31 cellular contexts compared by ENCODE assay signal in genomic region chr15:65333863-65334262, GRCh38. TPM values are rescaled to one million over a fixed set of nuclear protein-coding genes. Genes with fewer than 3 reads are reported as not detected.
DNase-seq lines count a peak whose midpoint lies in the region; ATAC-seq and TF ChIP-seq lines count a peak whose summit lies in the region.
"Had no signal": no experiment of that assay in that cellular context is flagged by ENCODE, and none has a peak within 500 bp of the region (broad histone marks: within the 10 kb centered on the region; RNA-seq: fewer than 3 reads in every experiment).

No MANE protein-coding gene starts in this region.

- H2BK120ac ChIP-seq in neuronal stem cell (ENCODE audit: low read depth, low read length) = peak overlapping the region; percentile 69

- H3K14ac ChIP-seq in neuronal stem cell (ENCODE audit: low read length) = no peak overlapping the region

- intact Hi-C loops in transverse colon (cut with DNase I; ENCODE audit: low total_unique reads) = no loop called here

- no peak overlapping the region for H3K9ac ChIP-seq in neuronal stem cell (ENCODE audit: low read depth, low read length, poor library complexity)

- peak overlapping the region; percentile 86 for H3K18ac ChIP-seq in neuronal stem cell (ENCODE audit: low read length)

- no peak for TF ChIP-seq EP300 in transverse colon (IDR thresholded peaks at IDR 0.05; ENCODE audit: low read depth)

- H2BK12ac ChIP-seq in neuronal stem cell (ENCODE audit: low read length) = no peak overlapping the region

- H3K23ac ChIP-seq in neuronal stem cell (ENCODE audit: low read depth, low read length, poor library complexity) = no peak overlapping the region

- no peak for TF ChIP-seq POLR2A in transverse colon (IDR thresholded peaks at IDR 0.05)

- no peak for ATAC-seq in HG03469 (IDR thresholded peaks at IDR 0.05; ENCODE audit: unreplicated experiment)
- ATAC-seq in GM19467 (IDR thresholded peaks at IDR 0.05; ENCODE audit: unreplicated experiment) = no peak
- ATAC-seq: activated CD4-positive, alpha-beta T cell treated with anti-CD3 and anti-CD28 coated beads for 36 hours; gastrocnemius medialis; left colon had no signal

- H3K4me3 ChIP-seq in neuronal stem cell (ENCODE audit: low read length in 2 of 2) (no peak overlapping the region), transverse colon (no peak overlapping the region), coronary artery (no peak overlapping the region)
- H3K4me3 ChIP-seq: dorsolateral prefrontal cortex, gastrocnemius medialis, sigmoid colon had no signal

- peak overlapping the region; percentile 91 for H3K27ac Mint-ChIP-seq in endothelial cell (ENCODE audit: unreplicated experiment)
- H3K27ac Mint-ChIP-seq: activated CD4-positive, alpha-beta T cell treated with anti-CD3 and anti-CD28 coated beads for 36 hours; activated naive CD4-positive, alpha-beta T cell treated with anti-CD3 and anti-CD28 coated beads, Interleukin-2, amount 50 U/mL, for 24 hours; activated T-helper 2 cell treated with anti-CD3 and anti-CD28 coated beads, Interferon-gamma antibody, Interleukin-2, Interleukin-4, amounts not matched to agents 10 μg/mL and 5 μg/mL and 100 μg/mL, durations not matched to agents 14 hours and 24 hours and 36 hours had no signal

- H3K4me2 ChIP-seq in neuronal stem cell (ENCODE audit: insufficient read depth, low read length, poor library complexity, severe bottlenecking) = no peak overlapping the region

- H3K9me3 Mint-ChIP-seq in endothelial cell (ENCODE audit: unreplicated experiment) = no peaks in the 10 kb centered on the region
- H3K9me3 Mint-ChIP-seq: activated naive CD4-positive, alpha-beta T cell treated with anti-CD3 and anti-CD28 coated beads, Interleukin-2, amount 50 U/mL, for 24 hours; activated T-helper 2 cell treated with anti-CD3 and anti-CD28 coated beads, Interferon-gamma antibody, Interleukin-2, Interleukin-4, amounts not matched to agents 10 μg/mL and 5 μg/mL and 100 μg/mL, durations not matched to agents 14 hours and 24 hours and 36 hours had no signal

- peaks cover 25 to 62% of the 10 kb centered on the region in 2 donors for H3K36me3 ChIP-seq in neuronal stem cell (replicated peaks in 1 of 2; ENCODE audit: control insufficient read depth in 2 of 2, insufficient read depth in 2 of 2, low read length in 2 of 2)
- no peaks in the 10 kb centered on the region for H3K36me3 ChIP-seq in transverse colon
- H3K36me3 ChIP-seq: brain microvascular endothelial cell, gastrocnemius medialis, sigmoid colon had no signal

- in situ Hi-C loops in transverse colon (cut with MboI; ENCODE audit: low pct_ligation_motif_present in 1 of 4, low pct_unique_long_range_greater_than_20kb in 1 of 4, low sequenced_read_pairs in 3 of 4) = no loop called here

- no peaks in the 10 kb centered on the region for H3K9me3 ChIP-seq in neuronal stem cell (replicated peaks in 1 of 2; ENCODE audit: control insufficient read depth in 2 of 2, insufficient read depth in 1 of 2, low read depth in 1 of 2, low read length in 2 of 2)
- H3K9me3 ChIP-seq in transverse colon = no peaks in the 10 kb centered on the region
- H3K9me3 ChIP-seq: gastrocnemius medialis, sigmoid colon had no signal

- no peak overlapping the region for H2AFZ ChIP-seq in neuronal stem cell (ENCODE audit: low read length)

- peaks cover 4% of the 10 kb centered on the region for H3K79me1 ChIP-seq in neuronal stem cell (ENCODE audit: low read depth, low read length)

- peaks cover 24% of the 10 kb centered on the region for H3K27me3 Mint-ChIP-seq in endothelial cell (ENCODE audit: unreplicated experiment)
- H3K27me3 Mint-ChIP-seq: activated naive CD4-positive, alpha-beta T cell treated with anti-CD3 and anti-CD28 coated beads, Interleukin-2, amount 50 U/mL, for 24 hours had no signal

- H3K4me1 ChIP-seq in neuronal stem cell (ENCODE audit: control insufficient read depth in 2 of 2, insufficient read depth in 1 of 2, low read depth in 1 of 2, low read length in 2 of 2) = peaks cover 51 to 58% of the 10 kb centered on the region in 2 donors
- peaks cover 0 to 8% (median 5%) of the 10 kb centered on the region in 4 donors for H3K4me1 ChIP-seq in transverse colon
- H3K4me1 ChIP-seq: gastrocnemius medialis, sigmoid colon had no signal

- H4K8ac ChIP-seq in neuronal stem cell (ENCODE audit: low read depth, low read length) = no peak overlapping the region

- H3K4me1 Mint-ChIP-seq in endothelial cell (ENCODE audit: unreplicated experiment) = peaks cover 40% of the 10 kb centered on the region
- H3K4me1 Mint-ChIP-seq: activated CD4-positive, alpha-beta T cell treated with anti-CD3 and anti-CD28 coated beads for 36 hours; activated naive CD4-positive, alpha-beta T cell treated with anti-CD3 and anti-CD28 coated beads, Interleukin-2, amount 50 U/mL, for 24 hours had no signal

- WGBS in neuronal stem cell (ENCODE audit: extremely low coverage in 2 of 2, insufficient read length in 2 of 2, insufficient replicate concordance in 1 of 2), 2 donors = no CpG with 5 or more reads among the region's 5 CpGs
- 77% methylated on average over 5 of the region's 5 CpGs; no CpG with 5 or more reads in 1 of the 2 donors for WGBS in transverse colon (ENCODE audit: low coverage in 1 of 2), 2 donors

- peak overlapping the region; percentile 72 for H2BK15ac ChIP-seq in neuronal stem cell (ENCODE audit: low read length)

- H2AK5ac ChIP-seq in neuronal stem cell (ENCODE audit: low read depth, low read length) = peak overlapping the region; percentile 23

- H3K27me3 ChIP-seq in neuronal stem cell (ENCODE audit: control insufficient read depth in 3 of 3, insufficient read depth in 3 of 3, low read depth in 1 of 3, low read length in 3 of 3) = peaks cover 0 to 2% (median 0%) of the 10 kb centered on the region in 3 experiments
- H3K27me3 ChIP-seq in transverse colon = no peaks in the 10 kb centered on the region
- H3K27me3 ChIP-seq: brain microvascular endothelial cell, dorsolateral prefrontal cortex, gastrocnemius medialis, sigmoid colon had no signal

- no peak overlapping the region for H3K4me3 Mint-ChIP-seq in endothelial cell (ENCODE audit: unreplicated experiment)
- H3K4me3 Mint-ChIP-seq: activated CD4-positive, alpha-beta T cell treated with anti-CD3 and anti-CD28 coated beads for 36 hours; activated naive CD4-positive, alpha-beta T cell treated with anti-CD3 and anti-CD28 coated beads, Interleukin-2, amount 50 U/mL, for 24 hours had no signal

- TF ChIP-seq CTCF in endothelial cell (IDR thresholded peaks at IDR 0.05; ENCODE audit: unreplicated experiment) (no peak), transverse colon (IDR thresholded peaks at IDR 0.05) (no peak), coronary artery (IDR thresholded peaks at IDR 0.05) (no peak)

- H4K91ac ChIP-seq in neuronal stem cell (ENCODE audit: low read depth, low read length, poor library complexity) = no peak overlapping the region

- DNase-seq in ELF-1 (ENCODE audit: low read depth, low spot score) = peak; percentile 36
- peak; percentile 98 for DNase-seq in NCI-H524 treated with DMSO at 0.1 percent for 48 hours (lab: John Stamatoyannopoulos, UW)
- DNase-seq in endothelial cell (ENCODE audit: low spot score) = no peak
- no peak for DNase-seq in neuronal stem cell (ENCODE audit: low spot score)
- no peak for DNase-seq in transverse colon
- no peak for DNase-seq in coronary artery (ENCODE audit: low spot score)
- DNase-seq: activated CD4-positive, alpha-beta T cell treated with anti-CD3 and anti-CD28 coated beads for 36 hours; amniotic stem cell; brain microvascular endothelial cell; DMS79; dorsolateral prefrontal cortex; gastrocnemius medialis; GF-D8; Kasumi-1; left colon; NCI-H1436; Right ventricle myocardium superior; sigmoid colon; stimulated activated CD4-positive, alpha-beta T cell treated with anti-CD3 and anti-CD28 coated beads, Interleukin-4, amount 100 ng/mL, for 24 hours; T-helper 2 cell; trophoblast cell had no signal

- H3K36me3 Mint-ChIP-seq in endothelial cell (ENCODE audit: low read depth, unreplicated experiment) = peaks cover 39% of the 10 kb centered on the region
- H3K36me3 Mint-ChIP-seq: activated naive CD4-positive, alpha-beta T cell treated with anti-CD3 and anti-CD28 coated beads, Interleukin-2, amount 50 U/mL, for 24 hours had no signal

- H3K27ac ChIP-seq in neuronal stem cell (replicated peaks; ENCODE audit: low read length) = peak overlapping the region; percentile 81
- no peak overlapping the region for H3K27ac ChIP-seq in transverse colon
- H3K27ac ChIP-seq in coronary artery = no peak overlapping the region
- H3K27ac ChIP-seq: brain microvascular endothelial cell, dorsolateral prefrontal cortex, gastrocnemius medialis, sigmoid colon had no signal

- no peak overlapping the region for H3K4ac ChIP-seq in neuronal stem cell (ENCODE audit: low read length)

- peak overlapping the region; percentile 79 for H2BK5ac ChIP-seq in neuronal stem cell (ENCODE audit: low read length)

RNA-seq across cellular contexts. Expression of gene RNU5B-1, which starts 29.4 kb away (rescaled TPM):
- total RNA-seq in endothelial cell (ENCODE audit: unreplicated experiment) (not detected), transverse colon (not detected)
- polyA plus RNA-seq in neuronal stem cell (2013, experiment 1 of 2) = not detected
- polyA plus RNA-seq in neuronal stem cell (2013, experiment 2 of 2) = not detected
- total RNA-seq: activated CD4-positive, alpha-beta T cell treated with anti-CD3 and anti-CD28 coated beads for 36 hours; activated T-helper 2 cell treated with anti-CD3 and anti-CD28 coated beads, Interferon-gamma antibody, Interleukin-2, Interleukin-4, amounts not matched to agents 10 μg/mL and 5 μg/mL and 100 μg/mL, durations not matched to agents 14 hours and 24 hours and 36 hours; cerebellum; endothelial cell of umbilical vein; gastrocnemius medialis; left colon; lung microvascular endothelial cell; sigmoid colon; subcutaneous adipose tissue had no signal
- polyA plus RNA-seq: BJ, endothelial cell of umbilical vein, neural cell, sigmoid colon had no signal

RNA-seq across cellular contexts. Expression of gene RNU5A-1, which starts 38.0 kb away (rescaled TPM):
- total RNA-seq in endothelial cell (ENCODE audit: unreplicated experiment) = not detected
- not detected for polyA plus RNA-seq in neuronal stem cell (2013, experiment 1 of 2)
- polyA plus RNA-seq in neuronal stem cell (2013, experiment 2 of 2) = not detected
- total RNA-seq in transverse colon = not detected
- total RNA-seq: activated CD4-positive, alpha-beta T cell treated with anti-CD3 and anti-CD28 coated beads for 36 hours; activated T-helper 2 cell treated with anti-CD3 and anti-CD28 coated beads, Interferon-gamma antibody, Interleukin-2, Interleukin-4, amounts not matched to agents 10 μg/mL and 5 μg/mL and 100 μg/mL, durations not matched to agents 14 hours and 24 hours and 36 hours; cerebellum; endothelial cell of umbilical vein; gastrocnemius medialis; left colon; lung microvascular endothelial cell; Right ventricle myocardium superior; sigmoid colon; subcutaneous adipose tissue had no signal
- polyA plus RNA-seq: BJ, endothelial cell of umbilical vein, neural cell, sigmoid colon had no signal

RNA-seq across cellular contexts. Expression of gene IGDCC3, which starts 43.9 kb away (rescaled TPM):
- total RNA-seq in endothelial cell (ENCODE audit: unreplicated experiment) (538 TPM), transverse colon (not detected)
- 69.2 TPM for polyA plus RNA-seq in neuronal stem cell (2013, experiment 1 of 2)
- polyA plus RNA-seq in neuronal stem cell (2013, experiment 2 of 2) = 70.9 TPM
- total RNA-seq: activated CD4-positive, alpha-beta T cell treated with anti-CD3 and anti-CD28 coated beads for 36 hours; activated T-helper 2 cell treated with anti-CD3 and anti-CD28 coated beads, Interferon-gamma antibody, Interleukin-2, Interleukin-4, amounts not matched to agents 10 μg/mL and 5 μg/mL and 100 μg/mL, durations not matched to agents 14 hours and 24 hours and 36 hours; endothelial cell of umbilical vein; gastrocnemius medialis; lung microvascular endothelial cell; subcutaneous adipose tissue had no signal
- polyA plus RNA-seq: BJ had no signal

RNA-seq across cellular contexts. Expression of gene PARP16, which starts 47.2 kb away (rescaled TPM):
- total RNA-seq in endothelial cell (ENCODE audit: unreplicated experiment) = 2.8 TPM
- 11.4 TPM for polyA plus RNA-seq in neuronal stem cell (2013, experiment 1 of 2)
- polyA plus RNA-seq in neuronal stem cell (2013, experiment 2 of 2) = 12.0 TPM
- 10 to 100 TPM in 1 of 4 donors, 1 to 10 TPM in 3; 4.6 to 11.5 (median 7.5) TPM for total RNA-seq in transverse colon

Comparison
In these comparisons a context has a peak if more than half of its experiments do, and no peak if none do; other contexts are left out.
1. DNase-seq: peak in ELF-1 (single experiment) and NCI-H524 treated with DMSO at 0.1 percent for 48 hours (single experiment); none in endothelial cell (single experiment), neuronal stem cell (single experiment), transverse colon (single experiment) and coronary artery (single experiment).
2. RNA of gene IGDCC3, which starts 43.9 kb away (total RNA-seq): 538 TPM in endothelial cell (single experiment); not detected in transverse colon; every median in the first group is over 100 times any median in the second.